ENCODE assay signal across 8 cellular contexts in the genomic region with DNA sequence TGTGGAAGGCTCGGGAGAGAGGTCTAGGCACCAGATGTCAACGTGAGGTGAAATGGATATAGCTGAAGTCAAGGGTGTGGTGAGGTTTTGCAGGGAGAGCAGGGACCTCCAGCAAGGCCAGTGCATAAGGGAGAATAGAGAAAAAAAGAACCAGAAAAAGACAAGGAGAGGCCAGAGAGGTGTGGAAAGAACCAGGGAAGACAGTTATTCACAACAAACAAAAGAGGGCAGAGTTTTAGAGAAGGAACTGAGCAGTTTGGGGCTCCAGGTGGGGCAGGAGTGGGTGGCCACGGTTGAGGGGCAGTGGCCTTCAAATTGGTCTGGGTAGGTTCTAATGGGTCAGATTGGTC. TPM values are rescaled to one million over a fixed set of nuclear protein-coding genes. Genes with fewer than 3 reads are reported as not detected.
A peak's percentile ranks its signal among the peaks of the same experiment; 100 is the strongest.
DNase-seq lines count a peak whose midpoint lies in the region; ATAC-seq and TF ChIP-seq lines count a peak whose summit lies in the region.

No MANE protein-coding gene starts in this region.

- no peaks in the 10 kb centered on the region; the same call in 2 of the 3 replicates for H3K36me3 Mint-ChIP-seq in GM23338 (ENCODE audit: low read depth)

- H3K79me2 ChIP-seq in GM23338 (replicated peaks; ENCODE audit: insufficient read depth), result no peaks in the 10 kb centered on the region

- H3F3A ChIP-seq in GM23338 (replicated peaks; ENCODE audit: low read depth), result peaks cover 11% of the 10 kb centered on the region; the same call in 1 of the 2 replicates

- peak overlapping the region; percentile 36; the same call in 1 of the 2 replicates for H2AFZ ChIP-seq in GM23338

- peaks cover 28% of the 10 kb centered on the region for H3K27me3 Mint-ChIP-seq in GM23338 (ENCODE audit: insufficient read depth, low read depth, poor library complexity)

- peaks cover 9% of the 10 kb centered on the region; the same call in 2 of the 3 replicates for H3K9me3 Mint-ChIP-seq in GM23338

- no peaks in the 10 kb centered on the region for H3K27me3 ChIP-seq in GM23338 (ENCODE audit: insufficient read depth)

- H3K4me3 ChIP-seq in GM23338 (peak overlapping the region; percentile 50), fibroblast of mammary gland (ENCODE audit: control insufficient read depth, low read depth, low read length) (peak overlapping the region; percentile 73), skeletal muscle cell (ENCODE audit: low read depth, low read length) (peak overlapping the region; percentile 68)

- H3K36me3 ChIP-seq in GM23338 (ENCODE audit: insufficient read depth), result no peaks in the 10 kb centered on the region

- ATAC-seq in GM23338, result no peak
- ATAC-seq in SK-N-SH treated with all-trans-retinoic acid at 6 μM for 48 hours, result 0 out of 3 replicates have a peak, but pooled peaks have one; percentile 0
- no peak for ATAC-seq in HG02623 (IDR thresholded peaks at IDR 0.05; ENCODE audit: unreplicated experiment)
- no peak for ATAC-seq in HG03039 (IDR thresholded peaks at IDR 0.05; ENCODE audit: unreplicated experiment)

- peak overlapping the region; percentile 98 for H3K27ac ChIP-seq in GM23338 (ENCODE audit: low read depth)

- DNase-seq in GM23338 (ENCODE audit: low spot score) (no peak), fibroblast of mammary gland (ENCODE audit: low read depth) (no peak), skeletal muscle cell (ENCODE audit: low read depth) (no peak), hepatic stellate cell (ENCODE audit: low spot score) (no peak), globus pallidus (ENCODE audit: low spot score) (no peak)

- TF ChIP-seq CTCF in GM23338 (conservative IDR thresholded peaks at IDR 0.05; ENCODE audit: low read depth in 2 of 2), result no peak
- no peak for TF ChIP-seq CTCF in fibroblast of mammary gland (conservative IDR thresholded peaks at IDR 0.05; ENCODE audit: control insufficient read depth, insufficient read depth, low read depth, low read length)

- H3K4me1 Mint-ChIP-seq in GM23338, result peaks cover 48% of the 10 kb centered on the region

- peaks cover 39% of the 10 kb centered on the region for H3K4me1 ChIP-seq in GM23338 (ENCODE audit: insufficient read depth)

- H3K27ac Mint-ChIP-seq in GM23338, result peak overlapping the region; percentile 97

- no peaks in the 10 kb centered on the region for H4K20me1 ChIP-seq in GM23338 (replicated peaks; ENCODE audit: insufficient read depth)

- peak overlapping the region; percentile 79 for H3K4me3 Mint-ChIP-seq in GM23338

- H3K9me2 ChIP-seq in GM23338 (ENCODE audit: insufficient read depth), result no peaks in the 10 kb centered on the region

- peak overlapping the region; percentile 68 for H3K4me2 ChIP-seq in GM23338

TF ChIP-seq in GM23338, 12 proteins besides CTCF, POLR2A, EP300 and RAD21:
- no peak for TF ChIP-seq POLR2AphosphoS5 (IDR thresholded peaks at IDR 0.05; ENCODE audit: low read depth)

TF ChIP-seq in SK-N-SH treated with all-trans-retinoic acid at 6 μM for 48 hours, 23 proteins besides CTCF, POLR2A, EP300 and RAD21:
- TF ChIP-seq ZNF565 (CRISPR knock-in tag; conservative IDR thresholded peaks at IDR 0.05; ENCODE audit: low read depth), result no peak
- TF ChIP-seq, protein P1, sequence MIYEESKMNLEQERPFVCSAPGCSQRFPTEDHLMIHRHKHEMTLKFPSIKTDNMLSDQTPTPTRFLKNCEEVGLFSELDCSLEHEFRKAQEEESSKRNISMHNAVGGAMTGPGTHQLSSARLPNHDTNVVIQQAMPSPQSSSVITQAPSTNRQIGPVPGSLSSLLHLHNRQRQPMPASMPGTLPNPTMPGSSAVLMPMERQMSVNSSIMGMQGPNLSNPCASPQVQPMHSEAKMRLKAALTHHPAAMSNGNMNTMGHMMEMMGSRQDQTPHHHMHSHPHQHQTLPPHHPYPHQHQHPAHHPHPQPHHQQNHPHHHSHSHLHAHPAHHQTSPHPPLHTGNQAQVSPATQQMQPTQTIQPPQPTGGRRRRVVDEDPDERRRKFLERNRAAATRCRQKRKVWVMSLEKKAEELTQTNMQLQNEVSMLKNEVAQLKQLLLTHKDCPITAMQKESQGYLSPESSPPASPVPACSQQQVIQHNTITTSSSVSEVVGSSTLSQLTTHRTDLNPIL (CRISPR knock-in tag; IDR thresholded peaks at IDR 0.05; ENCODE audit: low read depth), result no peak
- TF ChIP-seq ZC3H10 (CRISPR knock-in tag; IDR thresholded peaks at IDR 0.05), result no peak

RNA-seq across cellular contexts. Expression of gene NQO2, which starts 11.6 kb away (rescaled TPM):
- total RNA-seq in GM23338 (2014; rRNA removed; shearing (Covaris generic)), result 117 and 125 TPM in 2 replicates
- 159 and 173 TPM in 2 replicates for polyA plus RNA-seq in GM23338 (2016; fragmentation: Nextera tagmentation; extraction: Ambion mirVana)

RNA-seq across cellular contexts. Expression of gene SERPINB6, which starts 16.7 kb away (rescaled TPM):
- total RNA-seq in GM23338 (2014; rRNA removed; shearing (Covaris generic)), result 37.6 and 38.5 TPM in 2 replicates
- 25.9 and 26.0 TPM in 2 replicates for polyA plus RNA-seq in GM23338 (2016; fragmentation: Nextera tagmentation; extraction: Ambion mirVana)
